ENCODE assay signal across 8 cellular contexts in genomic region chr11:66957971-66958231, GRCh38. TPM values are rescaled to one million over a fixed set of nuclear protein-coding genes. Genes with fewer than 3 reads are reported as not detected.
A peak's percentile ranks its signal among the peaks of the same experiment; 100 is the strongest.
DNase-seq lines count a peak whose midpoint lies in the region; ATAC-seq and TF ChIP-seq lines count a peak whose summit lies in the region.

No MANE protein-coding gene starts in this region.

- H3K4me3 ChIP-seq in MG63 (peak overlapping the region; percentile 64), coronary artery (peak overlapping the region; percentile 79), mucosa of stomach (ENCODE audit: low read length) (peak overlapping the region; percentile 36)

- peaks cover 9% of the 10 kb centered on the region for H3K27me3 Mint-ChIP-seq in activated CD4-positive, alpha-beta T cell treated with anti-CD3 and anti-CD28 coated beads, Interleukin-2, amount 10 ng/mL, durations not matched to agents 7 days and 5 days

- peak overlapping the region; percentile 84 for H3K4me3 Mint-ChIP-seq in activated CD4-positive, alpha-beta T cell treated with anti-CD3 and anti-CD28 coated beads, Interleukin-2, amount 10 ng/mL, durations not matched to agents 7 days and 5 days

- no peaks in the 10 kb centered on the region for H3K36me3 Mint-ChIP-seq in activated CD4-positive, alpha-beta T cell treated with anti-CD3 and anti-CD28 coated beads, Interleukin-2, amount 10 ng/mL, durations not matched to agents 7 days and 5 days (ENCODE audit: low read depth)

- H3K9me3 ChIP-seq in MG63, result no peaks in the 10 kb centered on the region
- H3K9me3 ChIP-seq in mucosa of stomach (ENCODE audit: control insufficient read depth, low read length), result no peaks in the 10 kb centered on the region

- no peak for TF ChIP-seq CTCF in coronary artery (IDR thresholded peaks at IDR 0.05)

- H3K27ac Mint-ChIP-seq in activated CD4-positive, alpha-beta T cell treated with anti-CD3 and anti-CD28 coated beads, Interleukin-2, amount 10 ng/mL, durations not matched to agents 7 days and 5 days, result peak overlapping the region; percentile 86

- ATAC-seq in GM19324 (IDR thresholded peaks at IDR 0.05; ENCODE audit: low FRiP score, unreplicated experiment), result no peak

- peak overlapping the region; percentile 60 to 85 for H3K27ac ChIP-seq in coronary artery

- CTCF ChIA-PET in activated CD4-positive, alpha-beta T cell treated with anti-CD3 and anti-CD28 coated beads, Interleukin-2, amount 10 ng/mL, durations not matched to agents 7 days and 5 days (lab: Charles Lee), result no interaction called here

- POLR2A ChIA-PET in activated CD4-positive, alpha-beta T cell treated with anti-CD3 and anti-CD28 coated beads, Interleukin-2, amount 10 ng/mL, durations not matched to agents 7 days and 5 days (lab: Charles Lee), result no interaction called here

- H3K9ac ChIP-seq in mucosa of stomach (ENCODE audit: low read length), result peak overlapping the region; percentile 13

- peaks cover 22% of the 10 kb centered on the region for H3K4me1 Mint-ChIP-seq in activated CD4-positive, alpha-beta T cell treated with anti-CD3 and anti-CD28 coated beads, Interleukin-2, amount 10 ng/mL, durations not matched to agents 7 days and 5 days

- H3K9me3 Mint-ChIP-seq in activated CD4-positive, alpha-beta T cell treated with anti-CD3 and anti-CD28 coated beads, Interleukin-2, amount 10 ng/mL, durations not matched to agents 7 days and 5 days, result peaks cover 3% of the 10 kb centered on the region

- H3K36me3 ChIP-seq in MG63 (no peaks in the 10 kb centered on the region), mucosa of stomach (ENCODE audit: control insufficient read depth, insufficient read depth, low read length) (no peaks in the 10 kb centered on the region)

- H3K27me3 ChIP-seq in MG63 (no peaks in the 10 kb centered on the region), mucosa of stomach (ENCODE audit: control insufficient read depth, insufficient read depth, low read length) (no peaks in the 10 kb centered on the region)

- peaks cover 15% of the 10 kb centered on the region for H3K4me1 ChIP-seq in mucosa of stomach (ENCODE audit: control insufficient read depth, insufficient read depth, low read length)

- no peak for DNase-seq in activated CD4-positive, alpha-beta T cell treated with anti-CD3 and anti-CD28 coated beads, Interleukin-2, amount 10 ng/mL, durations not matched to agents 7 days and 5 days
- DNase-seq in activated CD4-positive, alpha-beta T cell treated with anti-CD3 and anti-CD28 coated beads for 4 hours, result no peak
- DNase-seq in MG63 (no peak), coronary artery (ENCODE audit: low spot score) (no peak), EL (no peak)
- DNase-seq in activated CD4-positive, alpha-beta T cell treated with anti-CD3 and anti-CD28 coated beads for 1 hour, result no peak

RNA-seq across cellular contexts. Expression of gene PC, which starts 0.3 kb away (rescaled TPM):
- 10 to 100 TPM in 1 of 2 experiments, 1 to 10 TPM in 1; 8.8 to 10.1 TPM for total RNA-seq in activated CD4-positive, alpha-beta T cell treated with anti-CD3 and anti-CD28 coated beads, Interleukin-2, amount 10 ng/mL, durations not matched to agents 7 days and 5 days
- 7.6 and 13.0 TPM in 2 replicates for total RNA-seq in MG63 (2014; rRNA removed; shearing (Covaris generic); ENCODE audit: low replicate concordance)

RNA-seq across cellular contexts. Expression of gene C11orf86, which starts 17.2 kb away (rescaled TPM):
- total RNA-seq in activated CD4-positive, alpha-beta T cell treated with anti-CD3 and anti-CD28 coated beads, Interleukin-2, amount 10 ng/mL, durations not matched to agents 7 days and 5 days, result not detected
- total RNA-seq in MG63 (2014; rRNA removed; shearing (Covaris generic); ENCODE audit: low replicate concordance), result 0.59 TPM in 1 of 2 replicates, not detected in the other
